ENCODE assay signal across 28 cellular contexts in the genomic region with DNA sequence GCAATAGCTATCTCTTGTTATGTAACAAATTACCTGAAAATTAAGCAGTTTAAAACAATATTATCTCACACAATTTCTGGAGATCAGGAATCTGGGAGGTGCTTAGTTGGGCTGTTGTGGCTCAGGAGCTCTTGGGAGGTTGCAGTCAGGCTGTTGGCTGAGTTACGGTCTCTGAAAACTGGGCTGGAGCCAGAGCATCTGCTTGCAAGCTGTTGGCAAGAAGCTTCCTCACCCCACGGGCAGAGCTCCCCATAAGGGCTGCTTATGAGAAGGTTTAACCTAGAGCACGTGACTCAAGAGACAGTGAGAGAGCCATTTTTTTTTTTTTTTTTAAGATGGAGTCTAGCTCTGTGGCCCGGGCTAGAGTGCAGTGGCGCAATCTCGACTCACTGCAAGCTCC.
DNase-seq lines count a peak whose midpoint lies in the region; FAIRE-seq and TF ChIP-seq lines count a peak whose summit lies in the region.
"Had no signal": no experiment of that assay in that cellular context is flagged by ENCODE, and none has a peak within 500 bp of the region (broad histone marks: within the 10 kb centered on the region; RNA-seq: fewer than 3 reads in every experiment).

No MANE protein-coding gene starts in this region.

- DNase-seq in D341Med (ENCODE audit: low spot score) = peak; percentile 29
- peak; percentile 97 for DNase-seq in HFF-Myc (ENCODE audit: extremely low read depth, low read depth)
- peak; percentile 71 for DNase-seq in astrocyte (ENCODE audit: low read depth)
- DNase-seq in myocyte (ENCODE audit: low read depth) = peak; percentile 44
- no peak for DNase-seq in H54 (ENCODE audit: insufficient read length, low spot score)
- no peak for DNase-seq in posterior vena cava (ENCODE audit: low spot score)
- DNase-seq in HK-2 (ENCODE audit: unreplicated experiment) = no peak
- DNase-seq: activated CD8-positive, alpha-beta T cell treated with anti-CD3 and anti-CD28 coated beads, Interleukin-2, amount 10 ng/mL, durations not matched to agents 7 days and 5 days; activated naive CD4-positive, alpha-beta T cell treated with Interleukin-2 at 50 U/mL for 16 hours; activated T-cell treated with anti-CD3 and anti-CD28 coated beads, Interleukin-2, amount 50 U/mL, for 24 hours; anterior cingulate cortex; DMS53; endodermal cell; foreskin melanocyte; HFFc6; hypothalamus; KBM-7; natural killer cell; NCI-H2081; NCI-H526 treated with DMSO at 0.1 percent for 48 hours; OCI-M1; stimulated activated naive CD4-positive, alpha-beta T cell treated with Interleukin-2 at 50 U/mL for 16 hours had no signal

- no peaks in the 10 kb centered on the region for H3K36me3 Mint-ChIP-seq in astrocyte (ENCODE audit: low read depth, unreplicated experiment)
- H3K36me3 Mint-ChIP-seq: CD14-positive monocyte, natural killer cell had no signal

- H3K9me3 Mint-ChIP-seq in astrocyte (ENCODE audit: unreplicated experiment) = peaks cover 6% of the 10 kb centered on the region
- H3K9me3 Mint-ChIP-seq: endodermal cell, HFFc6 had no signal

- intact Hi-C loops in posterior vena cava (cut with DNase I) = no loop called here

- no peaks in the 10 kb centered on the region for H3K36me3 ChIP-seq in astrocyte (ENCODE audit: insufficient read depth, low read length)
- H3K36me3 ChIP-seq: SJSA1, tibial nerve had no signal

- no peak overlapping the region for H2AFZ ChIP-seq in astrocyte (ENCODE audit: low read depth, low read length)
- H2AFZ ChIP-seq: parathyroid adenoma had no signal

- FAIRE-seq in astrocyte (lab: Jason Lieb, UNC) (no peak), H54 (lab: Jason Lieb, UNC) (no peak)
- FAIRE-seq: colon, keratinocyte had no signal

- H3K9ac ChIP-seq in astrocyte (ENCODE audit: low read length) = no peak overlapping the region
- H3K9ac ChIP-seq: parathyroid adenoma had no signal

- no peak overlapping the region for H3K4me3 ChIP-seq in HFF-Myc (replicated peaks; ENCODE audit: low read depth, low read length)
- H3K4me3 ChIP-seq in astrocyte (ENCODE audit: insufficient read depth, low read depth, low read length) = no peak overlapping the region
- H3K4me3 ChIP-seq: SJSA1, tibial nerve had no signal

- H3K79me2 ChIP-seq in astrocyte (ENCODE audit: insufficient read depth, low read length) = no peaks in the 10 kb centered on the region
- H3K79me2 ChIP-seq: parathyroid adenoma had no signal

- TF ChIP-seq CTCF in HFF-Myc (IDR thresholded peaks at IDR 0.05; ENCODE audit: low read depth, low read length, missing control alignments) (no peak), astrocyte (IDR thresholded peaks at IDR 0.05; ENCODE audit: insufficient read depth, low read depth, low read length) (no peak)

- H3K27ac Mint-ChIP-seq in astrocyte (ENCODE audit: unreplicated experiment) = no peak overlapping the region
- H3K27ac Mint-ChIP-seq: activated CD8-positive, alpha-beta T cell treated with anti-CD3 and anti-CD28 coated beads, Interleukin-2, amount 10 ng/mL, durations not matched to agents 7 days and 5 days; activated T-cell treated with anti-CD3 and anti-CD28 coated beads, Interleukin-2, amount 50 U/mL, for 24 hours; CD14-positive monocyte; endodermal cell; HFFc6; natural killer cell had no signal

- H4K20me1 ChIP-seq in astrocyte (ENCODE audit: insufficient read depth, low read length) = no peaks in the 10 kb centered on the region

- peaks cover 3% of the 10 kb centered on the region for H3K4me1 Mint-ChIP-seq in astrocyte (ENCODE audit: low read depth, unreplicated experiment)
- H3K4me1 Mint-ChIP-seq: CD14-positive monocyte, natural killer cell had no signal

- no peaks in the 10 kb centered on the region for H3K27me3 ChIP-seq in astrocyte (ENCODE audit: insufficient read depth, low read length)
- H3K27me3 ChIP-seq: SJSA1, tibial nerve had no signal

- no peak for TF ChIP-seq POLR2A in H54 (IDR thresholded peaks at IDR 0.05; ENCODE audit: low read depth, low read length)

- no peak overlapping the region for H3K27ac ChIP-seq in astrocyte (ENCODE audit: low read depth, low read length)
- H3K27ac ChIP-seq: parathyroid adenoma, SJSA1, tibial nerve had no signal

- H3K9me3 ChIP-seq in astrocyte (ENCODE audit: insufficient read depth, low read depth, low read length) = no peaks in the 10 kb centered on the region
- H3K9me3 ChIP-seq: SJSA1 had no signal

- no peak overlapping the region for H3K4me2 ChIP-seq in astrocyte (ENCODE audit: low read length)

- H3K4me3 Mint-ChIP-seq in astrocyte (ENCODE audit: unreplicated experiment) = no peak overlapping the region
- H3K4me3 Mint-ChIP-seq: activated CD8-positive, alpha-beta T cell treated with anti-CD3 and anti-CD28 coated beads, Interleukin-2, amount 10 ng/mL, durations not matched to agents 7 days and 5 days; activated T-cell treated with anti-CD3 and anti-CD28 coated beads, Interleukin-2, amount 50 U/mL, for 24 hours; CD14-positive monocyte; endodermal cell; HFFc6; natural killer cell had no signal

- H3K4me1 ChIP-seq in astrocyte (ENCODE audit: insufficient read depth, low read length) = no peaks in the 10 kb centered on the region
- H3K4me1 ChIP-seq: parathyroid adenoma, SJSA1, tibial nerve had no signal

- no peaks in the 10 kb centered on the region for H3K27me3 Mint-ChIP-seq in astrocyte (ENCODE audit: low read depth, unreplicated experiment)

Comparison
In these comparisons a context has a peak if more than half of its experiments do, and no peak if none do; other contexts are left out.
1. DNase-seq: peak in D341Med (single experiment), HFF-Myc (single experiment), astrocyte (single experiment) and myocyte (single experiment); none in H54 (single experiment), posterior vena cava (single experiment) and HK-2 (single experiment).